Comparison of ENCODE assay signal across 8 cellular contexts in genomic region chr1:21956720-21957552, GRCh38. TPM values are rescaled to one million over a fixed set of nuclear protein-coding genes. Genes with fewer than 3 reads are reported as not detected.
DNase-seq lines count a peak whose midpoint lies in the region; ATAC-seq and TF ChIP-seq lines count a peak whose summit lies in the region.

No MANE protein-coding gene starts in this region.

- no peak overlapping the region for H3K23ac ChIP-seq in trophoblast cell (ENCODE audit: low read length)

- intact Hi-C loops in activated CD4-positive, alpha-beta memory T cell treated with anti-CD3 and anti-CD28 coated beads for 36 hours (cut with micrococcal nuclease), result no loop called here

- peak overlapping the region; percentile 30 for H3K4me3 Mint-ChIP-seq in activated CD4-positive, alpha-beta memory T cell treated with anti-CD3 and anti-CD28 coated beads for 36 hours

- H3K27ac ChIP-seq in trophoblast cell (ENCODE audit: low read depth, low read length), result no peak overlapping the region

- H3K36me3 Mint-ChIP-seq in activated CD4-positive, alpha-beta memory T cell treated with anti-CD3 and anti-CD28 coated beads for 36 hours, result no peaks in the 10 kb centered on the region

- H3K9me3 ChIP-seq in trophoblast cell (ENCODE audit: insufficient read depth, low read depth, low read length), result no peaks in the 10 kb centered on the region

- H2BK5ac ChIP-seq in trophoblast cell (ENCODE audit: low read depth, low read length, poor library complexity), result peak overlapping the region; percentile 9

- WGBS in trophoblast cell (ENCODE audit: extremely low coverage, insufficient coverage, insufficient read length), result no CpG with 5 or more reads among the region's 18 CpGs

- POLR2A ChIA-PET in activated CD4-positive, alpha-beta memory T cell treated with anti-CD3 and anti-CD28 coated beads for 36 hours (lab: Charles Lee), result interaction anchor here (1.0 kb wide), 1 partner anchor 21 kb away, joined by 3 read pairs; no protein-coding TSS in a partner anchor

- peak overlapping the region; percentile 1 for H3K18ac ChIP-seq in trophoblast cell (ENCODE audit: low read length)

- H3K4me2 ChIP-seq in trophoblast cell (ENCODE audit: low read length), result no peak overlapping the region

- H2BK120ac ChIP-seq in trophoblast cell (ENCODE audit: insufficient read depth, low read length, poor library complexity), result peak overlapping the region; percentile 28

- peak; percentile 7 for TF ChIP-seq CTCF in epithelial cell of esophagus (IDR thresholded peaks at IDR 0.05; ENCODE audit: insufficient read depth, low read depth, low read length, missing control alignments)

- H3K14ac ChIP-seq in trophoblast cell (ENCODE audit: low read length), result peak overlapping the region; percentile 43

- no peaks in the 10 kb centered on the region for H3K9me3 Mint-ChIP-seq in activated CD4-positive, alpha-beta memory T cell treated with anti-CD3 and anti-CD28 coated beads for 36 hours

- DNase-seq in ACHN (peak; percentile 74), M059J (ENCODE audit: low read depth) (peak; percentile 84), epithelial cell of esophagus (ENCODE audit: low read depth) (peak; percentile 98), trophoblast cell (peak; percentile 83 to 93), mesenteric fat pad (ENCODE audit: low spot score) (no peak), COLO829 (ENCODE audit: low spot score) (no peak)
- peak; percentile 61 for DNase-seq in activated CD4-positive, alpha-beta memory T cell treated with anti-CD3 and anti-CD28 coated beads for 36 hours

- peak overlapping the region; percentile 81 for H3K27ac Mint-ChIP-seq in activated CD4-positive, alpha-beta memory T cell treated with anti-CD3 and anti-CD28 coated beads for 36 hours

- peaks cover 28% of the 10 kb centered on the region for H3K4me1 Mint-ChIP-seq in activated CD4-positive, alpha-beta memory T cell treated with anti-CD3 and anti-CD28 coated beads for 36 hours (ENCODE audit: low read depth)

- no peak for ATAC-seq in GM21367 (IDR thresholded peaks at IDR 0.05; ENCODE audit: unreplicated experiment)

- peaks cover 26% of the 10 kb centered on the region for H3K79me1 ChIP-seq in trophoblast cell (ENCODE audit: low read length)

- peaks cover 4% of the 10 kb centered on the region for H3K79me2 ChIP-seq in trophoblast cell (ENCODE audit: control insufficient read depth, insufficient read depth, low read length, poor library complexity)

- no peak overlapping the region for H2AFZ ChIP-seq in trophoblast cell (ENCODE audit: insufficient read depth, low read length, poor library complexity)

- H3K4ac ChIP-seq in trophoblast cell (ENCODE audit: low read depth, low read length), result no peak overlapping the region

- no peak overlapping the region for H4K12ac ChIP-seq in trophoblast cell (ENCODE audit: low read depth, low read length)

- H3K27me3 Mint-ChIP-seq in activated CD4-positive, alpha-beta memory T cell treated with anti-CD3 and anti-CD28 coated beads for 36 hours, result no peaks in the 10 kb centered on the region

- H4K8ac ChIP-seq in trophoblast cell (ENCODE audit: low read depth, low read length), result no peak overlapping the region

- in situ Hi-C loops in ACHN (cut with HindIII; ENCODE audit: low pct_ligation_motif_present, low pct_unique_long_range_greater_than_20kb, low sequenced_read_pairs), result no loop called here

- peak overlapping the region; percentile 47 for H2BK12ac ChIP-seq in trophoblast cell (ENCODE audit: low read length)

- H3K36me3 ChIP-seq in trophoblast cell (ENCODE audit: control insufficient read depth in 1 of 2, insufficient read depth in 2 of 2, low read length in 2 of 2), result no peaks in the 10 kb centered on the region

- peaks cover 27 to 30% of the 10 kb centered on the region in 2 experiments for H3K4me1 ChIP-seq in trophoblast cell (ENCODE audit: control insufficient read depth in 1 of 2, insufficient read depth in 2 of 2, low read length in 2 of 2)

- H3K4me3 ChIP-seq in epithelial cell of esophagus (ENCODE audit: low read length) (no peak overlapping the region), trophoblast cell (ENCODE audit: low read depth, low read length) (no peak overlapping the region)

- peak overlapping the region; percentile 97 for H4K91ac ChIP-seq in trophoblast cell (ENCODE audit: low read depth, low read length)

- no peaks in the 10 kb centered on the region for H3K27me3 ChIP-seq in trophoblast cell (ENCODE audit: insufficient read depth, low read length)

- peak overlapping the region; percentile 44 for H2AK5ac ChIP-seq in trophoblast cell (ENCODE audit: low read length)

- CTCF ChIA-PET in activated CD4-positive, alpha-beta memory T cell treated with anti-CD3 and anti-CD28 coated beads for 36 hours (lab: Charles Lee), result interaction anchor here (1.0 to 1.4 kb wide), 2 partner anchors 21 to 66 kb away, joined by 3 to 5 read pairs; no protein-coding TSS in a partner anchor

- no peak overlapping the region for H3K9ac ChIP-seq in trophoblast cell (ENCODE audit: low read length)

RNA-seq across cellular contexts. Expression of gene HSPG2, which starts 19.8 kb away (rescaled TPM):
- total RNA-seq in M059J (2014; rRNA removed; shearing (Covaris generic)), result 18.3 and 60.5 TPM in 2 replicates
- 1 to 10 TPM; 2.8 to 3.7 TPM for total RNA-seq in activated CD4-positive, alpha-beta memory T cell treated with anti-CD3 and anti-CD28 coated beads for 36 hours
- polyA plus RNA-seq in trophoblast cell (2013), result 97.2 and 106 TPM in 2 replicates
- total RNA-seq in mesenteric fat pad, result 543 TPM

RNA-seq across cellular contexts. Expression of gene CELA3B, which starts 19.9 kb away (rescaled TPM):
- not detected in 2 replicates for total RNA-seq in M059J (2014; rRNA removed; shearing (Covaris generic))
- total RNA-seq in activated CD4-positive, alpha-beta memory T cell treated with anti-CD3 and anti-CD28 coated beads for 36 hours, result not detected
- not detected in 2 replicates for polyA plus RNA-seq in trophoblast cell (2013)
- 0.90 TPM for total RNA-seq in mesenteric fat pad

RNA-seq across cellular contexts. Expression of gene CELA3A, which starts 44.5 kb away (rescaled TPM):
- total RNA-seq in M059J (2014; rRNA removed; shearing (Covaris generic)), result not detected in 2 replicates
- total RNA-seq in activated CD4-positive, alpha-beta memory T cell treated with anti-CD3 and anti-CD28 coated beads for 36 hours, result not detected
- not detected in 2 replicates for polyA plus RNA-seq in trophoblast cell (2013)
- 4.1 TPM for total RNA-seq in mesenteric fat pad

Comparison
In these comparisons a context has a peak if more than half of its experiments do, and no peak if none do; other contexts are left out.
1. DNase-seq: peak in ACHN (single experiment), M059J (single experiment), activated CD4-positive, alpha-beta memory T cell treated with anti-CD3 and anti-CD28 coated beads for 36 hours (single experiment), epithelial cell of esophagus (single experiment) and trophoblast cell (2 of 2); none in mesenteric fat pad (single experiment) and COLO829 (single experiment).